ENCODE assay signal across 8 cellular contexts in the genomic region with DNA sequence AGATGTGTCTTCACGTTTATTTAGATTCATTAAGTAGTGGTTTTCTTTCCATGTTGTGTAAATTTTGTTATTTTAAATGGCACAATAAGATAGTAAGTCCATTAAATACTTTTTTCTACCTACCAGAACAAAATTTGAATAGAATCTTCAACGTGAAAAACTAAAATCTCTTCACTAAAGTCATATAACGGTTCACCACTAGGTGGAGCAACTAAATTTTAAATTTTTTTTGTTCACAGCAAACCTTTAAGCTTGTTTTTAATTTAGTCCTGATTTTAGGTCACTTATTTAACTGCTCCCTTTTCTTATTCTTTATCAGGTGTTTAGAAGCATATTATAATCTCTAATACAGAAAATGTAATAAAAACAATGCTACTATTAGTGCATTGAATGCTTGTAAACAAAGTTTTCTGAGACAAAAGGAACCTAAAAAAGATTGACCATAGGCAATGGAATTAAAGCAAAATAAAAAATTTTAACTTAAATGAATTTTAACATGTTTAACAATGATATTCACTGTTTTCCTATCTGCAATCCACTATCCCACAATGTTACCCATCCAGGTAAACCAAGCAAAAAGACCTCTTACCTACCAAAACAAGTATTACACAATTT. TPM values are rescaled to one million over a fixed set of nuclear protein-coding genes. Genes with fewer than 3 reads are reported as not detected.
DNase-seq lines count a peak whose midpoint lies in the region; ATAC-seq and TF ChIP-seq lines count a peak whose summit lies in the region.

No MANE protein-coding gene starts in this region.

- H3K36me3 ChIP-seq in endodermal cell (ENCODE audit: control insufficient read depth, insufficient read depth, low read length) = no peaks in the 10 kb centered on the region
- H3K36me3 ChIP-seq in ovary = no peaks in the 10 kb centered on the region

- no peak overlapping the region for H3K9ac ChIP-seq in endodermal cell (ENCODE audit: extremely low read depth, low read length, poor library complexity, severe bottlenecking)

- TF ChIP-seq POLR2A in ovary (IDR thresholded peaks at IDR 0.05) = no peak

- peaks cover 10% of the 10 kb centered on the region for H3K27me3 ChIP-seq in endodermal cell (ENCODE audit: control insufficient read depth, insufficient read depth, low read length, poor library complexity, severe bottlenecking)
- H3K27me3 ChIP-seq in ovary = no peaks in the 10 kb centered on the region

- H3K4me3 ChIP-seq in endodermal cell (ENCODE audit: low read length) (no peak overlapping the region), ovary (no peak overlapping the region)

- peak; percentile 89 for TF ChIP-seq CTCF in endodermal cell (conservative IDR thresholded peaks at IDR 0.05)
- TF ChIP-seq CTCF in ovary (IDR thresholded peaks at IDR 0.05) = peak; percentile 36 to 50 (median 44)

- H3K9me3 Mint-ChIP-seq in endodermal cell = no peaks in the 10 kb centered on the region

- intact Hi-C loops in ovary (cut with DNase I) = loop anchor here (5.0 to 10.0 kb wide), 3 partner anchors 209 to 222 kb away; no protein-coding TSS in a partner anchor

- no peak for TF ChIP-seq EP300 in ovary (IDR thresholded peaks at IDR 0.05)

- H3K9me3 ChIP-seq in endodermal cell (ENCODE audit: control insufficient read depth, low read length) (no peaks in the 10 kb centered on the region), ovary (no peaks in the 10 kb centered on the region)

- peaks cover 18% of the 10 kb centered on the region for H3K27me3 Mint-ChIP-seq in endodermal cell (ENCODE audit: insufficient read depth)

- no peak overlapping the region for H3K27ac Mint-ChIP-seq in endodermal cell

- DNase-seq in NCI-H2107 treated with DMSO at 0.1 percent for 48 hours (lab: John Stamatoyannopoulos, UW; ENCODE audit: unreplicated experiment) (peak; percentile 38), NCI-H2107 (lab: John Stamatoyannopoulos, UW) (no peak), NCI-H345 treated with DMSO at 0.1 percent for 48 hours (lab: John Stamatoyannopoulos, UW; ENCODE audit: unreplicated experiment) (peak; percentile 6), endodermal cell (no peak), ovary (no peak)
- no peak for DNase-seq in activated CD4-positive, alpha-beta T cell treated with anti-CD3 and anti-CD28 coated beads for 4 hours

- no peak overlapping the region for H3K4me3 Mint-ChIP-seq in endodermal cell

- WGBS in endodermal cell (ENCODE audit: insufficient coverage in 1 of 2, insufficient read length in 1 of 2), 2 experiments = 11 to 12% methylated on average over 2 to 3 of the region's 3 CpGs
- WGBS in ovary, 3 donors = 5 to 8% (median 6%) methylated on average over 3 of the region's 3 CpGs

- no peak for ATAC-seq in HG02642 (IDR thresholded peaks at IDR 0.05; ENCODE audit: poor library complexity, unreplicated experiment)
- no peak for ATAC-seq in HG02981 (IDR thresholded peaks at IDR 0.05; ENCODE audit: unreplicated experiment)

- H3K4me1 ChIP-seq in endodermal cell (ENCODE audit: control insufficient read depth, insufficient read depth, low read length) (no peaks in the 10 kb centered on the region), ovary (ENCODE audit: insufficient read depth) (no peaks in the 10 kb centered on the region)

- no peak overlapping the region for H3K27ac ChIP-seq in endodermal cell (ENCODE audit: low read depth, low read length)
- H3K27ac ChIP-seq in ovary = no peak overlapping the region

- peaks cover 29% of the 10 kb centered on the region for H3K4me1 Mint-ChIP-seq in endodermal cell

- no peaks in the 10 kb centered on the region for H3K36me3 Mint-ChIP-seq in endodermal cell (ENCODE audit: low read depth)

RNA-seq across cellular contexts. Expression of a gene that starts 28.3 kb away (rescaled TPM):
- total RNA-seq in endodermal cell = 10 to 100 TPM; 64.6 to 71.1 TPM
- 36.0 TPM for polyA plus RNA-seq in endodermal cell (2013, experiment 1 of 2)
- polyA plus RNA-seq in endodermal cell (2013, experiment 2 of 2) = 37.2 TPM
- 10 to 100 TPM; 36.5 to 58.9 (median 55.7) TPM for total RNA-seq in ovary
- 10 to 100 TPM; 17.8 to 24.8 TPM for polyA plus RNA-seq in ovary

Comparison
In these comparisons a context has a peak if more than half of its experiments do, and no peak if none do; other contexts are left out.
1. DNase-seq: peak in NCI-H2107 treated with DMSO at 0.1 percent for 48 hours (single experiment) and NCI-H345 treated with DMSO at 0.1 percent for 48 hours (single experiment); none in NCI-H2107 (single experiment), endodermal cell (single experiment), ovary (0 of 5) and activated CD4-positive, alpha-beta T cell treated with anti-CD3 and anti-CD28 coated beads for 4 hours (0 of 2).